In the genomic region with DNA sequence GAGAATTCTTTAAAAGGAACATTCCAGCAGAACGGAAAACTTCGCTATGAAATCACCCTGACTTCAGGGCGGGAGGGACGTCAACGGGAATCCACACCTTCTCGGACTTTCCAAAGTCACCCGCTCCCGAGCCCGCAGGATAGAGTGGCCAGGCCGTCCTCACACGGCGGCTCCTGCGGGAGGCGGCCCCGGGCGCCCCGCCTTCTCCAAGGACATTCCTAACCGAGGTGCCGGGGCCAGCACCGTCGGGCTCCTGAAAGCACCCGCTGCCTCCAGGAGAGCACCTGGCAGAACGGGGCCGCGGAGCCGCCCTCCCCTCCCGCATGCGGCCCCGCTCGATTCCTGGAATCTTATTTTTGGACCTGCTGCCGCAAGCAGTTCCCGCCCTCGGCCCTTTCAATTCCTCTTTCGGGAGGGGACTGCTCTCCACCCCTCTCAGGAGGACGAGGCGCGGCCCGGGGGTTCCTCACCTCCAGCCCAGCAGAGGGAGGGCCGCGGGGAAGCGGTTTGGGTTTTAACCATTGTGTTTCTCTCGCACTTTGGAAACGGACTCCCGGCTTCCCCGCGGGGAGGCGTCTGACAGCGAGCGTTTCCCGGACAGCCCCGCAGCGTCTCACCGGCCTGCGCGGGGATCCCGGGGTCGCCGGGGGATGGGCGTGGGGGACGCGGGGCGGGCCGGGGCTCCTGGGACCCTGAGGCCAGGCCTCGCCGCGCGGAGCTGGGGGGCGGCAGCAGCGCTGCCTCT, we compare ENCODE assay signal across 8 cellular contexts. TPM values are rescaled to one million over a fixed set of nuclear protein-coding genes. Genes with fewer than 3 reads are reported as not detected.
DNase-seq lines count a peak whose midpoint lies in the region; ATAC-seq lines count a peak whose summit lies in the region.

No MANE protein-coding gene starts in this region.

- no peak overlapping the region for H3K27ac Mint-ChIP-seq in stimulated activated effector memory CD8-positive, alpha-beta T cell treated with anti-CD3 and anti-CD28 coated beads, Interleukin-12 subunit alpha, Interleukin-12 subunit beta, amount 100 ng/mL, for 72 hours

- no peaks in the 10 kb centered on the region for H3K9me3 Mint-ChIP-seq in stimulated activated effector memory CD8-positive, alpha-beta T cell treated with anti-CD3 and anti-CD28 coated beads, Interleukin-12 subunit alpha, Interleukin-12 subunit beta, amount 100 ng/mL, for 72 hours

- H3K4me3 Mint-ChIP-seq in stimulated activated effector memory CD8-positive, alpha-beta T cell treated with anti-CD3 and anti-CD28 coated beads, Interleukin-12 subunit alpha, Interleukin-12 subunit beta, amount 100 ng/mL, for 72 hours: peak overlapping the region; percentile 67

- peak; percentile 45 for ATAC-seq in stimulated activated effector memory CD8-positive, alpha-beta T cell treated with anti-CD3 and anti-CD28 coated beads, Interleukin-12 subunit alpha, Interleukin-12 subunit beta, amount 100 ng/mL, for 72 hours

- H3K4me1 Mint-ChIP-seq in stimulated activated effector memory CD8-positive, alpha-beta T cell treated with anti-CD3 and anti-CD28 coated beads, Interleukin-12 subunit alpha, Interleukin-12 subunit beta, amount 100 ng/mL, for 72 hours: peaks cover 10% of the 10 kb centered on the region

- peak; percentile 14 to 26 for DNase-seq in activated CD4-positive, alpha-beta T cell treated with anti-CD3 and anti-CD28 coated beads, Interleukin-2, amount 50 U/mL, for 48 hours
- DNase-seq in activated CD4-positive, alpha-beta T cell treated with anti-CD3 and anti-CD28 coated beads, Interleukin-2, amount 50 U/mL, for 4 hours: no peak
- DNase-seq in NCI-H526 treated with DMSO at 0.1 percent for 48 hours (lab: John Stamatoyannopoulos, UW): peak; percentile 56
- peak; percentile 31 for DNase-seq in cerebellum (ENCODE audit: low spot score)
- peak; percentile 63 for DNase-seq in kidney tubule cell (ENCODE audit: low spot score)
- no peak for DNase-seq in stimulated activated effector memory CD8-positive, alpha-beta T cell treated with anti-CD3 and anti-CD28 coated beads, Interleukin-12 subunit alpha, Interleukin-12 subunit beta, amount 100 ng/mL, for 72 hours (ENCODE audit: low spot score in 2 of 2)
- no peak for DNase-seq in activated gamma-delta T cell treated with Interleukin-2 at 50 U/mL for 16 hours
- no peak for DNase-seq in A172 (ENCODE audit: low spot score)

- no peaks in the 10 kb centered on the region for H3K36me3 Mint-ChIP-seq in stimulated activated effector memory CD8-positive, alpha-beta T cell treated with anti-CD3 and anti-CD28 coated beads, Interleukin-12 subunit alpha, Interleukin-12 subunit beta, amount 100 ng/mL, for 72 hours

RNA-seq across cellular contexts. Expression of a gene that starts 0.9 kb away (rescaled TPM):
- 18.1 TPM for total RNA-seq in cerebellum
- 30.7 and 55.3 TPM in 2 replicates for total RNA-seq in A172 (2014; rRNA removed; shearing (Covaris generic))

Comparison
In these comparisons a context has a peak if more than half of its experiments do, and no peak if none do; other contexts are left out.
1. DNase-seq: peak in activated CD4-positive, alpha-beta T cell treated with anti-CD3 and anti-CD28 coated beads, Interleukin-2, amount 50 U/mL, for 48 hours (2 of 2), NCI-H526 treated with DMSO at 0.1 percent for 48 hours (single experiment), cerebellum (single experiment) and kidney tubule cell (single experiment); none in activated CD4-positive, alpha-beta T cell treated with anti-CD3 and anti-CD28 coated beads, Interleukin-2, amount 50 U/mL, for 4 hours (0 of 2), stimulated activated effector memory CD8-positive, alpha-beta T cell treated with anti-CD3 and anti-CD28 coated beads, Interleukin-12 subunit alpha, Interleukin-12 subunit beta, amount 100 ng/mL, for 72 hours (0 of 2), activated gamma-delta T cell treated with Interleukin-2 at 50 U/mL for 16 hours (single experiment) and A172 (single experiment).